Comparison of ENCODE assay signal across 3 cellular contexts in genomic region chr1:67906015-67906414, GRCh38.
DNase-seq lines count a peak whose midpoint lies in the region; ATAC-seq, FAIRE-seq and TF ChIP-seq lines count a peak whose summit lies in the region.
"Not testable (repeated sequence)": the region's sequence is repeated elsewhere in the genome, so short reads cannot be mapped to it uniquely, and the experiment has no call there.

No MANE protein-coding gene starts in this region.

- not testable (repeated sequence) for H3K27ac ChIP-seq in HEK293 (ENCODE audit: extremely low read depth, low read depth, low read length); K562 (ENCODE audit: extremely low read depth, low read depth, low read length); endodermal cell (ENCODE audit: low read depth, low read length)

- H3K4me3 Mint-ChIP-seq in endodermal cell: not testable (repeated sequence)

- FAIRE-seq in K562 (lab: Jason Lieb, UNC): not testable (repeated sequence)

- intact Hi-C loops in K562 (cut with micrococcal nuclease): not testable (repeated sequence)

- H3K27ac Mint-ChIP-seq in endodermal cell: not testable (repeated sequence)

- not testable (repeated sequence) for H3K9ac ChIP-seq in K562 (ENCODE audit: insufficient read depth in 1 of 2, low read depth in 2 of 2, low read length in 2 of 2); endodermal cell (ENCODE audit: extremely low read depth, low read length, poor library complexity, severe bottlenecking)

- not testable (repeated sequence) for H3K79me2 ChIP-seq in K562 (ENCODE audit: control insufficient read depth, insufficient read depth, low read length)

- not testable (repeated sequence) for H3K27me3 ChIP-seq in K562 (ENCODE audit: control insufficient read depth in 2 of 2, insufficient read depth in 2 of 2, low read length in 2 of 2); endodermal cell (ENCODE audit: control insufficient read depth, insufficient read depth, low read length, poor library complexity, severe bottlenecking)

- not testable (repeated sequence) for H3K4me1 ChIP-seq in HEK293 (ENCODE audit: control insufficient read depth, insufficient read depth, low read length); K562 (replicated peaks in 1 of 2; ENCODE audit: control insufficient read depth in 2 of 2, insufficient read depth in 2 of 2, low read length in 2 of 2); endodermal cell (ENCODE audit: control insufficient read depth, insufficient read depth, low read length)

- not testable (repeated sequence) for H3K36me3 Mint-ChIP-seq in endodermal cell (ENCODE audit: low read depth)

- H3K9me1 ChIP-seq in K562 (ENCODE audit: control insufficient read depth, insufficient read depth, low read length): not testable (repeated sequence)

- not testable (repeated sequence) for ATAC-seq in K562

- not testable (repeated sequence) for BruUV-seq in K562 (replicated peaks; lab: Mats Ljungman, UMichigan)

- not testable (repeated sequence) for TF ChIP-seq EP300 in K562 (IDR thresholded peaks at IDR 0.05; ENCODE audit: low read length)

- H2AFZ ChIP-seq in K562 (ENCODE audit: low read depth, low read length): not testable (repeated sequence)

- H3K4me1 Mint-ChIP-seq in endodermal cell: peaks cover 20% of the 10 kb centered on the region

- TF ChIP-seq POLR2A in K562 (conservative IDR thresholded peaks at IDR 0.05): not testable (repeated sequence)

- H3K9me3 Mint-ChIP-seq in endodermal cell: peaks cover 33% of the 10 kb centered on the region

- not testable (repeated sequence) for H4K20me1 ChIP-seq in K562 (replicated peaks; ENCODE audit: control insufficient read depth, insufficient read depth, low read length)

- H3K4me2 ChIP-seq in K562 (ENCODE audit: insufficient read depth, low read length): not testable (repeated sequence)

- CTCF ChIA-PET in HEK293 (lab: Yijun Ruan, JAX); K562 (lab: Yijun Ruan, JAX; ENCODE audit: low intra/inter-chr PET ratio): not testable (repeated sequence)

- in situ Hi-C loops in K562 (cut with MboI): not testable (repeated sequence)

- not testable (repeated sequence) for H3K27me3 Mint-ChIP-seq in endodermal cell (ENCODE audit: insufficient read depth)

- POLR2A ChIA-PET in HEK293 (lab: Yijun Ruan, JAX): not testable (repeated sequence)
- POLR2A ChIA-PET in K562 (lab: Yijun Ruan, JAX): interaction anchor here (2.6 kb wide), 1 partner anchor 8 kb away, joined by 10 read pairs; no protein-coding TSS in a partner anchor

- TF ChIP-seq CTCF in HEK293 (tag by site-specific recombination; IDR thresholded peaks at IDR 0.05); K562 (IDR thresholded peaks at IDR 0.05 in 2 of 3, conservative IDR thresholded peaks at IDR 0.05 in 1 of 3; ENCODE audit: insufficient read depth in 2 of 3, low read depth in 1 of 3, low read length in 3 of 3); endodermal cell (conservative IDR thresholded peaks at IDR 0.05): not testable (repeated sequence)

- not testable (repeated sequence) for TF ChIP-seq RAD21 in K562 (CRISPR knock-in tag; conservative IDR thresholded peaks at IDR 0.05 in 1 of 2, IDR thresholded peaks at IDR 0.05 in 1 of 2)

- H3K9me3 ChIP-seq in HEK293 (ENCODE audit: control insufficient read depth, insufficient read depth, low read depth, low read length); K562 (replicated peaks; ENCODE audit: control insufficient read depth, insufficient read depth, low read depth, low read length): not testable (repeated sequence)
- peaks cover 42% of the 10 kb centered on the region for H3K9me3 ChIP-seq in endodermal cell (ENCODE audit: control insufficient read depth, low read length)

- 29% methylated on average over 2 of the region's 2 CpGs for WGBS in K562 (ENCODE audit: insufficient coverage, low coverage, missing lambda C conversion rate)
- WGBS in endodermal cell (ENCODE audit: insufficient coverage in 1 of 2, insufficient read length in 1 of 2), 2 experiments: 97% methylated on average over 2 of the region's 2 CpGs; no CpG with 5 or more reads in 1 of the 2 experiments

- H3K4me3 ChIP-seq in HEK293 (ENCODE audit: low read depth, low read length); K562: not testable (repeated sequence)
- peak overlapping the region; percentile 56 for H3K4me3 ChIP-seq in endodermal cell (ENCODE audit: low read length)

- DNase-seq in K562 (ENCODE audit: extremely low read depth in 1 of 4, low spot score in 3 of 4); endodermal cell: not testable (repeated sequence)

- not testable (repeated sequence) for H3K36me3 ChIP-seq in HEK293 (ENCODE audit: control insufficient read depth in 2 of 2, insufficient read depth in 1 of 2, low read length in 2 of 2); K562 (ENCODE audit: control insufficient read depth, insufficient read depth, low read length); endodermal cell (ENCODE audit: control insufficient read depth, insufficient read depth, low read length)

TF ChIP-seq in HEK293, 187 proteins besides CTCF, POLR2A, EP300 and RAD21:
- peak; percentile 80 for TF ChIP-seq ZNF146 (tag by site-specific recombination; IDR thresholded peaks at IDR 0.05)

TF ChIP-seq in K562, 482 proteins besides CTCF, POLR2A, EP300 and RAD21:
- TF ChIP-seq ZNF146 (CRISPR knock-in tag; IDR thresholded peaks at IDR 0.05; ENCODE audit: unreplicated experiment): peak; percentile 66
TF ChIP-seq in K562: peak in this region for 1; not testable (repeated sequence) for 481.
